In genomic region chr19:52415711-52416110, GRCh38 we compare ENCODE assay signal across 22 cellular contexts. TPM values are rescaled to one million over a fixed set of nuclear protein-coding genes. Genes with fewer than 3 reads are reported as not detected.
"Had no signal": no experiment of that assay in that cellular context is flagged by ENCODE, and none has a peak within 500 bp of the region (broad histone marks: within the 10 kb centered on the region; RNA-seq: fewer than 3 reads in every experiment).

No MANE protein-coding gene starts in this region.

- H3K4me1 ChIP-seq: SJSA1 had no signal

- H3K27me3 Mint-ChIP-seq: T-cell had no signal

- H3K27me3 ChIP-seq: SJSA1 had no signal

- H3K27ac ChIP-seq: HL-60, SJSA1, SK-N-MC had no signal

- H3K4me3 ChIP-seq: SJSA1, SK-N-MC had no signal

- FAIRE-seq: HTR-8/SVneo, RCC 7860 had no signal

- H3K4me3 Mint-ChIP-seq: T-cell had no signal

- H3K27ac Mint-ChIP-seq: T-cell had no signal

- DNase-seq: Karpas-422, KG1, MM.1S, NCI-H1092 treated with DMSO at 0.1 percent for 48 hours, NCI-H1436 treated with DMSO at 0.1 percent for 48 hours, NCI-H1694, NCI-H187 treated with DMSO at 0.1 percent for 48 hours, NCI-H2029 treated with DMSO at 0.1 percent for 48 hours, NCI-H2227 treated with DMSO at 0.1 percent for 48 hours, NCI-H524, NCI-H69, NCI-H774, Right ventricle myocardium superior, RPMI8226, SIG-M5, T-cell had no signal

- ATAC-seq: T-cell had no signal

- H3K4me1 Mint-ChIP-seq: T-cell had no signal

RNA-seq across cellular contexts. Expression of gene ZNF534, which starts 13.2 kb away (rescaled TPM):
- total RNA-seq: NCI-H460, SJSA1 had no signal

RNA-seq across cellular contexts. Expression of gene ZNF578, which starts 37.6 kb away (rescaled TPM):
- total RNA-seq: NCI-H460 had no signal
